17 cellular contexts compared by ENCODE assay signal in the genomic region with DNA sequence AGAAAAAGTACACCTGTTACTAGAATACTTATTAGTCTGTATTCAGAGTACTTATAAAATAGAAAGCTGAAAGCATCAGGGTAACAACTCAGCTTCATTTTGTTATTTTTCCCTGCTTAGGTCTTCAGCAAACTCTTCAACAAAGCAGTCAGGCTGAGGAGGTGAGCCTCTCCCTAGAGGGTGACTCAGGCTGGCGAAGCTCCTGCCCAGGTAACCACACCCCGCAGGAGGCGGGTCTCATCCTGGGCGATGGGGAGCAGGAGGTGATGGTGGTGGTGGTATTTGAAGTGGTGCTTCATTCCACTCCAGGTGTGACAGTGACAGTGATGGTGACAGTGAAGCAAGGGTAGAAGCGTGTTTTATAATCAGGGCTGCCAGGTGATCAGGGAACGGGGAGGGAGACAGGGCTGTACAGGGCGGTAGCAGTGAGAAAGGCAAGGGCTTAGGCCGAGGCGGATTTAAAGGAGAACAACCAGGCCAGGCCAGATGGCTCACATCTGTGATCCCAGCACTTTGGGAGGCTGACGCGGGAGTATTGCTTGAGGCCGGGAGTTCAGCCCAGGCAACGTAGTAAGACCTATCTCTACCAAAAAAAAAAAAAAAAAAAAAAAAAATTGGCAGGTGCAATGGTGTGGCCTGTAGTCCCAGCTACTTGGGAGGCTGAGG.
DNase-seq lines count a peak whose midpoint lies in the region; ATAC-seq, FAIRE-seq and TF ChIP-seq lines count a peak whose summit lies in the region.
"Had no signal": no experiment of that assay in that cellular context is flagged by ENCODE, and none has a peak within 500 bp of the region (broad histone marks: within the 10 kb centered on the region; RNA-seq: fewer than 3 reads in every experiment).

No MANE protein-coding gene starts in this region.

- H3K36me3 Mint-ChIP-seq in T-helper 17 cell (ENCODE audit: low read depth), result peaks cover 3% of the 10 kb centered on the region
- H3K36me3 Mint-ChIP-seq: activated CD4-positive, alpha-beta memory T cell treated with anti-CD3 and anti-CD28 coated beads for 36 hours had no signal

- H2BK15ac ChIP-seq in mesendoderm (replicated peaks; ENCODE audit: low read depth), result no peak overlapping the region

- H3K27ac Mint-ChIP-seq in T-helper 17 cell, result no peak overlapping the region
- H3K27ac Mint-ChIP-seq: activated CD4-positive, alpha-beta memory T cell treated with anti-CD3 and anti-CD28 coated beads for 36 hours; activated T-cell treated with anti-CD3 and anti-CD28 coated beads, Interleukin-2, amount 50 U/mL, for 72 hours; effector memory CD8-positive, alpha-beta T cell; nephron progenitor cell had no signal

- H3K4me1 Mint-ChIP-seq in T-helper 17 cell, result peaks cover 3% of the 10 kb centered on the region

- no peak overlapping the region for H3K27ac ChIP-seq in mesendoderm (ENCODE audit: low read depth, low read length)
- H3K27ac ChIP-seq: gastrocnemius medialis, SJSA1 had no signal

- H3K4me3 Mint-ChIP-seq in T-helper 17 cell, result no peak overlapping the region
- H3K4me3 Mint-ChIP-seq: activated CD4-positive, alpha-beta memory T cell treated with anti-CD3 and anti-CD28 coated beads for 36 hours; activated T-cell treated with anti-CD3 and anti-CD28 coated beads, Interleukin-2, amount 50 U/mL, for 72 hours; effector memory CD8-positive, alpha-beta T cell; nephron progenitor cell had no signal

- no peaks in the 10 kb centered on the region for H3K79me2 ChIP-seq in mesendoderm (ENCODE audit: control insufficient read depth, insufficient read depth, low read length)

- TF ChIP-seq CTCF in bronchial epithelial cell (IDR thresholded peaks at IDR 0.05; ENCODE audit: insufficient read depth, low read length, severe bottlenecking), result no peak

- H3K4me2 ChIP-seq in mesendoderm (ENCODE audit: low read length), result no peak overlapping the region

- H3K27me3 ChIP-seq in bronchial epithelial cell (ENCODE audit: control insufficient read depth, insufficient read depth, low read length) (no peaks in the 10 kb centered on the region), mesendoderm (ENCODE audit: insufficient read depth, low read length, poor library complexity) (no peaks in the 10 kb centered on the region)
- H3K27me3 ChIP-seq: gastrocnemius medialis, SJSA1 had no signal

- no peak overlapping the region for H4K8ac ChIP-seq in mesendoderm (ENCODE audit: low read depth, low read length)

- no CpG with 5 or more reads among the region's 13 CpGs for WGBS in mesendoderm (ENCODE audit: extremely low coverage, insufficient coverage, low lambda C conversion rate)

- no peak for ATAC-seq in activated CD4-positive, CD25-positive, alpha-beta regulatory T cell treated with anti-CD3 and anti-CD28 coated beads, Interleukin-2, amount 50 U/mL, for 24 hours
- ATAC-seq in T-helper 17 cell, result no peak
- ATAC-seq: activated T-cell treated with anti-CD3 and anti-CD28 coated beads, Interleukin-2, amount 50 U/mL, for 72 hours; effector memory CD8-positive, alpha-beta T cell; gastrocnemius medialis had no signal

- no peaks in the 10 kb centered on the region for H3K79me1 ChIP-seq in mesendoderm (ENCODE audit: low read length)

- no peaks in the 10 kb centered on the region for H3K9me3 ChIP-seq in T-helper 17 cell (ENCODE audit: control insufficient read depth, low read length, poor library complexity, severe bottlenecking)
- H3K9me3 ChIP-seq: gastrocnemius medialis, SJSA1 had no signal

- H2BK120ac ChIP-seq in mesendoderm (ENCODE audit: low read depth, low read length), result no peak overlapping the region

- H3K4me3 ChIP-seq in bronchial epithelial cell (ENCODE audit: low read depth, low read length), result no peak overlapping the region
- H3K4me3 ChIP-seq in mesendoderm (ENCODE audit: low read length), result no peak overlapping the region
- H3K4me3 ChIP-seq: gastrocnemius medialis, SJSA1 had no signal

- no peak overlapping the region for H2AK5ac ChIP-seq in mesendoderm (ENCODE audit: low read length)

- FAIRE-seq in bronchial epithelial cell (lab: Jason Lieb, UNC), result no peak
- FAIRE-seq: TTC549 had no signal

- DNase-seq in DMS53 treated with DMSO at 0.1 percent for 48 hours (lab: John Stamatoyannopoulos, UW; ENCODE audit: unreplicated experiment) (peak; percentile 99), NCI-H345 (lab: John Stamatoyannopoulos, UW) (peak; percentile 62), bronchial epithelial cell (ENCODE audit: low read depth) (peak; percentile 77), mesendoderm (peak; percentile 21), DMS114 treated with DMSO at 0.1 percent for 48 hours (lab: John Stamatoyannopoulos, UW; ENCODE audit: unreplicated experiment) (no peak), dermis blood vessel endothelial cell (no peak), T-helper 17 cell (no peak)
- DNase-seq: activated CD4-positive, alpha-beta memory T cell treated with anti-CD3 and anti-CD28 coated beads for 36 hours; activated T-cell treated with anti-CD3 and anti-CD28 coated beads, Interleukin-2, amount 50 U/mL, for 72 hours; effector memory CD8-positive, alpha-beta T cell; gastrocnemius medialis; Kasumi-1; NCI-H1436; nephron progenitor cell had no signal

- H3K23ac ChIP-seq in mesendoderm (ENCODE audit: low read length), result no peak overlapping the region

- no peak overlapping the region for H4K5ac ChIP-seq in mesendoderm (ENCODE audit: low read length)

- H3K4ac ChIP-seq in mesendoderm (ENCODE audit: low read depth, low read length), result no peak overlapping the region

- H2BK5ac ChIP-seq in mesendoderm (ENCODE audit: low read length), result no peak overlapping the region

- no peak overlapping the region for H3K9ac ChIP-seq in mesendoderm (ENCODE audit: low read length)

- no peak overlapping the region for H3K56ac ChIP-seq in mesendoderm (ENCODE audit: low read length)

- no peak overlapping the region for H3K18ac ChIP-seq in mesendoderm (ENCODE audit: low read length)

- no peaks in the 10 kb centered on the region for H3K36me3 ChIP-seq in bronchial epithelial cell (ENCODE audit: control insufficient read depth, insufficient read depth, low read length)
- no peaks in the 10 kb centered on the region for H3K36me3 ChIP-seq in mesendoderm (ENCODE audit: control insufficient read depth, insufficient read depth, low read length)
- H3K36me3 ChIP-seq: gastrocnemius medialis, SJSA1 had no signal

- no peaks in the 10 kb centered on the region for H3K4me1 ChIP-seq in mesendoderm (ENCODE audit: control insufficient read depth, low read depth, low read length)

- peaks cover 30% of the 10 kb centered on the region for H3K27me3 Mint-ChIP-seq in T-helper 17 cell

Comparison
In these comparisons a context has a peak if more than half of its experiments do, and no peak if none do; other contexts are left out.
1. DNase-seq: peak in DMS53 treated with DMSO at 0.1 percent for 48 hours (single experiment), NCI-H345 (single experiment), bronchial epithelial cell (single experiment) and mesendoderm (single experiment); none in DMS114 treated with DMSO at 0.1 percent for 48 hours (single experiment), dermis blood vessel endothelial cell (single experiment) and T-helper 17 cell (0 of 3).